1 cellular context compared by ENCODE assay signal in genomic region chr2:216148983-216149382, GRCh38.
TF ChIP-seq lines count a peak whose summit lies in the region.

No MANE protein-coding gene starts in this region.

TF ChIP-seq in WTC11, 78 proteins besides CTCF, POLR2A, EP300 and RAD21 (continued from another document):
- no peak for TF ChIP-seq ZNF281 (CRISPR knock-in tag; IDR thresholded peaks at IDR 0.05)
- no peak for TF ChIP-seq AFF4 (CRISPR knock-in tag; IDR thresholded peaks at IDR 0.05; ENCODE audit: borderline replicate concordance)
- TF ChIP-seq NR1H2 (CRISPR knock-in tag; IDR thresholded peaks at IDR 0.05) = no peak
- TF ChIP-seq HMGA2 (CRISPR knock-in tag; IDR thresholded peaks at IDR 0.05) = no peak
- no peak for TF ChIP-seq NFE2L1 (CRISPR knock-in tag; IDR thresholded peaks at IDR 0.05)
- TF ChIP-seq ZNF423 (CRISPR knock-in tag; IDR thresholded peaks at IDR 0.05) = no peak
- TF ChIP-seq SMAD3 (CRISPR knock-in tag; IDR thresholded peaks at IDR 0.05; ENCODE audit: borderline replicate concordance) = no peak
